Comparison of ENCODE assay signal across 35 cellular contexts in the genomic region with DNA sequence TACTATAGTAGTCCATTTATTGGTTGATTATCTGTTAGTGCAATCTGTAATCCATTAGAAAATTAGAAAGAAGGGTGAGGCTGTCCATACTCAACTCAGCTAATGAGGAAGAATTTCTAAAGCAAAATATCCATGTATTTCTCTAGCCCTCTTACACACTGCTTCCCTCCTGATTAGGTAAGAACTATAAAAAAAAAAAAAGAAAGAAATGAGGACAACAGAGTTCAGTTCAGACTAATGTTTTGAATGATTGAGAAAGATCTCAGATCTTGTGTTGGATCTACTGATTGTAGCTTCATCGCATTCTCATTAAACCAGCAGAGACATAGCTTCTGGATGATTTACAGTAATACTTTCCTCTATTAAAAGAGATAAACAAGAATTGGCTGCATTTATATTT.
"Had no signal": no experiment of that assay in that cellular context is flagged by ENCODE, and none has a peak within 500 bp of the region (broad histone marks: within the 10 kb centered on the region; RNA-seq: fewer than 3 reads in every experiment).

No MANE protein-coding gene starts in this region.

- H3K4me1 Mint-ChIP-seq: activated naive CD4-positive, alpha-beta T cell treated with anti-CD3 and anti-CD28 coated beads, Interleukin-2, amount 10 ng/mL, durations not matched to agents 7 days and 5 days; activated naive CD4-positive, alpha-beta T cell treated with anti-CD3 and anti-CD28 coated beads, Interleukin-2, amount 50 U/mL, for 24 hours; activated naive CD8-positive, alpha-beta T cell treated with anti-CD3 and anti-CD28 coated beads for 36 hours; activated naive CD8-positive, alpha-beta T cell treated with anti-CD3 and anti-CD28 coated beads, Interleukin-2, amount 50 U/mL, for 24 hours; activated T-helper 17 cell treated with anti-CD3 and anti-CD28 coated beads, Interleukin-2, amount 50 U/mL, for 72 hours; brain; central memory CD8-positive, alpha-beta T cell had no signal

- H3K27ac Mint-ChIP-seq: activated naive CD4-positive, alpha-beta T cell treated with anti-CD3 and anti-CD28 coated beads for 36 hours; activated naive CD4-positive, alpha-beta T cell treated with anti-CD3 and anti-CD28 coated beads, Interleukin-2, amount 10 ng/mL, durations not matched to agents 7 days and 5 days; activated naive CD4-positive, alpha-beta T cell treated with anti-CD3 and anti-CD28 coated beads, Interleukin-2, amount 50 U/mL, for 24 hours; activated naive CD4-positive, alpha-beta T cell treated with anti-CD3 and anti-CD28 coated beads, Interleukin-2, amount 50 U/mL, for 72 hours; activated naive CD8-positive, alpha-beta T cell; activated naive CD8-positive, alpha-beta T cell treated with anti-CD3 and anti-CD28 coated beads for 36 hours; activated naive CD8-positive, alpha-beta T cell treated with anti-CD3 and anti-CD28 coated beads, Interleukin-2, amount 10 ng/mL, durations not matched to agents 7 days and 5 days; activated naive CD8-positive, alpha-beta T cell treated with anti-CD3 and anti-CD28 coated beads, Interleukin-2, amount 50 U/mL, for 24 hours; activated T-cell treated with anti-CD3 and anti-CD28 coated beads, Interleukin-2, amount 50 U/mL, for 24 hours; activated T-cell treated with anti-CD3 and anti-CD28 coated beads, Interleukin-2, amount 50 U/mL, for 72 hours; activated T-helper 1 cell treated with anti-CD3 and anti-CD28 coated beads, Interleukin-12 subunit alpha, Interleukin-12 subunit beta, Interleukin-2, Interleukin-4 antibody, amounts not matched to agents 30 ng/mL and 10 ng/mL and 1 ng/mL, durations not matched to agents 14 hours and 24 hours and 36 hours; activated T-helper 17 cell treated with anti-CD3 and anti-CD28 coated beads, Interleukin-2, amount 50 U/mL, for 72 hours; activated T-helper 2 cell treated with anti-CD3 and anti-CD28 coated beads, Interferon-gamma antibody, Interleukin-2, Interleukin-4, amounts not matched to agents 10 μg/mL and 5 μg/mL and 100 μg/mL, durations not matched to agents 14 hours and 24 hours and 36 hours; brain had no signal

- DNase-seq: activated effector memory CD4-positive, alpha-beta T cell treated with anti-CD3 and anti-CD28 coated beads, Interleukin-2, amount 50 U/mL, for 16 hours; activated effector memory CD4-positive, alpha-beta T cell treated with Interleukin-2 at 50 U/mL for 16 hours; activated gamma-delta T cell; activated gamma-delta T cell treated with Interleukin-2 at 50 U/mL for 16 hours; activated naive CD4-positive, alpha-beta T cell; activated naive CD4-positive, alpha-beta T cell treated with anti-CD3 and anti-CD28 coated beads for 36 hours; activated naive CD4-positive, alpha-beta T cell treated with anti-CD3 and anti-CD28 coated beads, Interleukin-2, amount 10 ng/mL, durations not matched to agents 7 days and 5 days; activated naive CD4-positive, alpha-beta T cell treated with anti-CD3 and anti-CD28 coated beads, Interleukin-2, amount 50 U/mL, for 16 hours; activated naive CD4-positive, alpha-beta T cell treated with Interleukin-2 at 50 U/mL for 16 hours; activated naive CD8-positive, alpha-beta T cell treated with anti-CD3 and anti-CD28 coated beads for 36 hours; activated naive CD8-positive, alpha-beta T cell treated with anti-CD3 and anti-CD28 coated beads, Interleukin-2, amount 10 ng/mL, durations not matched to agents 7 days and 5 days; activated naive CD8-positive, alpha-beta T cell treated with anti-CD3 and anti-CD28 coated beads, Interleukin-2, amount 50 U/mL, for 24 hours; activated T-cell treated with anti-CD3 and anti-CD28 coated beads, Interleukin-2, amount 50 U/mL, for 1 hour; activated T-cell treated with anti-CD3 and anti-CD28 coated beads, Interleukin-2, amount 50 U/mL, for 24 hours; activated T-cell treated with anti-CD3 and anti-CD28 coated beads, Interleukin-2, amount 50 U/mL, for 4 hours; activated T-cell treated with anti-CD3 and anti-CD28 coated beads, Interleukin-2, amount 50 U/mL, for 48 hours; activated T-cell treated with anti-CD3 and anti-CD28 coated beads, Interleukin-2, amount 50 U/mL, for 72 hours; adrenal gland; amniotic stem cell; amygdala; anterior cingulate cortex; aorta; body of pancreas; brain microvascular endothelial cell; caudate nucleus; central memory CD4-positive, alpha-beta T cell; cerebellar nuclear complex had no signal

- H3K27me3 Mint-ChIP-seq: activated naive CD4-positive, alpha-beta T cell treated with anti-CD3 and anti-CD28 coated beads, Interleukin-2, amount 50 U/mL, for 24 hours; activated naive CD8-positive, alpha-beta T cell; activated naive CD8-positive, alpha-beta T cell treated with anti-CD3 and anti-CD28 coated beads for 36 hours; central memory CD8-positive, alpha-beta T cell had no signal

- H3K36me3 Mint-ChIP-seq: activated naive CD4-positive, alpha-beta T cell treated with anti-CD3 and anti-CD28 coated beads, Interleukin-2, amount 50 U/mL, for 24 hours; activated naive CD4-positive, alpha-beta T cell treated with anti-CD3 and anti-CD28 coated beads, Interleukin-2, amount 50 U/mL, for 72 hours; activated naive CD8-positive, alpha-beta T cell; activated naive CD8-positive, alpha-beta T cell treated with anti-CD3 and anti-CD28 coated beads for 36 hours; activated naive CD8-positive, alpha-beta T cell treated with anti-CD3 and anti-CD28 coated beads, Interleukin-2, amount 10 ng/mL, durations not matched to agents 7 days and 5 days; brain had no signal

- H3K9me3 Mint-ChIP-seq: activated naive CD4-positive, alpha-beta T cell treated with anti-CD3 and anti-CD28 coated beads for 36 hours; activated naive CD4-positive, alpha-beta T cell treated with anti-CD3 and anti-CD28 coated beads, Interleukin-2, amount 50 U/mL, for 24 hours; activated naive CD4-positive, alpha-beta T cell treated with anti-CD3 and anti-CD28 coated beads, Interleukin-2, amount 50 U/mL, for 72 hours; activated naive CD8-positive, alpha-beta T cell treated with anti-CD3 and anti-CD28 coated beads for 36 hours; activated naive CD8-positive, alpha-beta T cell treated with anti-CD3 and anti-CD28 coated beads, Interleukin-2, amount 50 U/mL, for 24 hours; activated T-cell treated with anti-CD3 and anti-CD28 coated beads, Interleukin-2, amount 50 U/mL, for 24 hours; activated T-cell treated with anti-CD3 and anti-CD28 coated beads, Interleukin-2, amount 50 U/mL, for 4 hours; activated T-cell treated with anti-CD3 and anti-CD28 coated beads, Interleukin-2, amount 50 U/mL, for 72 hours; activated T-helper 17 cell treated with anti-CD3 and anti-CD28 coated beads, Interleukin-2, amount 50 U/mL, for 72 hours; activated T-helper 2 cell treated with anti-CD3 and anti-CD28 coated beads, Interferon-gamma antibody, Interleukin-2, Interleukin-4, amounts not matched to agents 10 μg/mL and 5 μg/mL and 100 μg/mL, durations not matched to agents 14 hours and 24 hours and 36 hours; central memory CD8-positive, alpha-beta T cell had no signal

- ATAC-seq: activated naive CD4-positive, alpha-beta T cell treated with anti-CD3 and anti-CD28 coated beads, Interleukin-2, amount 50 U/mL, for 72 hours; activated naive CD8-positive, alpha-beta T cell treated with anti-CD3 and anti-CD28 coated beads, Interleukin-2, amount 50 U/mL, for 24 hours; activated T-cell treated with anti-CD3 and anti-CD28 coated beads, Interleukin-2, amount 50 U/mL, for 4 hours; activated T-cell treated with anti-CD3 and anti-CD28 coated beads, Interleukin-2, amount 50 U/mL, for 72 hours; activated T-helper 17 cell treated with anti-CD3 and anti-CD28 coated beads, Interleukin-2, amount 50 U/mL, for 72 hours; body of pancreas had no signal

- H3K4me3 Mint-ChIP-seq: activated naive CD4-positive, alpha-beta T cell treated with anti-CD3 and anti-CD28 coated beads for 36 hours; activated naive CD4-positive, alpha-beta T cell treated with anti-CD3 and anti-CD28 coated beads, Interleukin-2, amount 10 ng/mL, durations not matched to agents 7 days and 5 days; activated naive CD4-positive, alpha-beta T cell treated with anti-CD3 and anti-CD28 coated beads, Interleukin-2, amount 50 U/mL, for 24 hours; activated naive CD8-positive, alpha-beta T cell; activated naive CD8-positive, alpha-beta T cell treated with anti-CD3 and anti-CD28 coated beads for 36 hours; activated naive CD8-positive, alpha-beta T cell treated with anti-CD3 and anti-CD28 coated beads, Interleukin-2, amount 10 ng/mL, durations not matched to agents 7 days and 5 days; activated naive CD8-positive, alpha-beta T cell treated with anti-CD3 and anti-CD28 coated beads, Interleukin-2, amount 50 U/mL, for 24 hours; activated T-cell treated with anti-CD3 and anti-CD28 coated beads, Interleukin-2, amount 50 U/mL, for 24 hours; activated T-cell treated with anti-CD3 and anti-CD28 coated beads, Interleukin-2, amount 50 U/mL, for 4 hours; activated T-cell treated with anti-CD3 and anti-CD28 coated beads, Interleukin-2, amount 50 U/mL, for 72 hours; activated T-helper 1 cell treated with anti-CD3 and anti-CD28 coated beads, Interleukin-12 subunit alpha, Interleukin-12 subunit beta, Interleukin-2, Interleukin-4 antibody, amounts not matched to agents 30 ng/mL and 10 ng/mL and 1 ng/mL, durations not matched to agents 14 hours and 24 hours and 36 hours; activated T-helper 17 cell treated with anti-CD3 and anti-CD28 coated beads, Interleukin-2, amount 50 U/mL, for 72 hours; brain; central memory CD8-positive, alpha-beta T cell had no signal
